Comparison of ENCODE assay signal across 22 cellular contexts in genomic region chr14:65872536-65872935, GRCh38.
DNase-seq lines count a peak whose midpoint lies in the region; ATAC-seq and TF ChIP-seq lines count a peak whose summit lies in the region.
"Had no signal": no experiment of that assay in that cellular context is flagged by ENCODE, and none has a peak within 500 bp of the region (broad histone marks: within the 10 kb centered on the region; RNA-seq: fewer than 3 reads in every experiment).

No MANE protein-coding gene starts in this region.

- no peaks in the 10 kb centered on the region for H3K4me1 Mint-ChIP-seq in glutamatergic neuron (ENCODE audit: low read depth, unreplicated experiment)

- no peak overlapping the region for H3K27ac ChIP-seq in GM23248
- H3K27ac ChIP-seq: BLaER1, SJSA1 had no signal

- peaks cover 9% of the 10 kb centered on the region for H3F3A ChIP-seq in GM23248 (ENCODE audit: insufficient read depth)

- H3K27me3 ChIP-seq in GM23248 (replicated peaks; ENCODE audit: insufficient read depth) = no peaks in the 10 kb centered on the region
- H3K27me3 ChIP-seq: BLaER1, SJSA1 had no signal

- TF ChIP-seq CTCF in AG09319 (IDR thresholded peaks at IDR 0.05; ENCODE audit: low read depth, low read length) = no peak
- no peak for TF ChIP-seq CTCF in choroid plexus epithelial cell (conservative IDR thresholded peaks at IDR 0.05; ENCODE audit: low read depth, low read length)
- no peak for TF ChIP-seq CTCF in mucosa of descending colon (IDR thresholded peaks at IDR 0.05)
- no peak for TF ChIP-seq CTCF in glutamatergic neuron (IDR thresholded peaks at IDR 0.05; ENCODE audit: partially characterized antibody, unreplicated experiment)

- ATAC-seq in mucosa of descending colon = no peak
- ATAC-seq: Right ventricle myocardium inferior had no signal

- H3K4me3 ChIP-seq in GM23248 (no peak overlapping the region), choroid plexus epithelial cell (ENCODE audit: low read depth, low read length) (no peak overlapping the region), mucosa of descending colon (no peak overlapping the region)
- H3K4me3 ChIP-seq: BLaER1, SJSA1 had no signal

- no peak overlapping the region for H3K9ac ChIP-seq in GM23248
- H3K9ac ChIP-seq: BLaER1 had no signal

- H3K9me3 ChIP-seq in GM23248 (ENCODE audit: low read depth) = no peaks in the 10 kb centered on the region
- H3K9me3 ChIP-seq in mucosa of descending colon = peaks cover 3% of the 10 kb centered on the region
- H3K9me3 ChIP-seq: BLaER1, Caco-2, SJSA1 had no signal

- H3K27ac Mint-ChIP-seq in glutamatergic neuron (ENCODE audit: unreplicated experiment) = no peak overlapping the region
- H3K27ac Mint-ChIP-seq: CD4-positive, alpha-beta memory T cell had no signal

- in situ Hi-C loops in GM23248 (cut with MboI) = no loop called here

- H3K36me3 ChIP-seq in GM23248 (ENCODE audit: low read depth) = no peaks in the 10 kb centered on the region
- H3K36me3 ChIP-seq in mucosa of descending colon (ENCODE audit: low read depth) = no peaks in the 10 kb centered on the region
- H3K36me3 ChIP-seq: BLaER1, SJSA1 had no signal

- H3K36me3 Mint-ChIP-seq in glutamatergic neuron (ENCODE audit: unreplicated experiment) = no peaks in the 10 kb centered on the region

- DNase-seq in AG09319 (ENCODE audit: extremely low read depth, low read depth) (peak; percentile 46), GM23248 (peak; percentile 43), choroid plexus epithelial cell (ENCODE audit: low read depth) (peak; percentile 35), iris pigment epithelial cell (ENCODE audit: low read depth) (peak; percentile 38), mucosa of descending colon (no peak), glutamatergic neuron (no peak), retina (no peak)
- DNase-seq: Caco-2; CD4-positive, alpha-beta memory T cell; DMS 273 treated with DMSO at 0.1 percent for 48 hours; DMS79 treated with DMSO at 0.1 percent for 48 hours; KG1; NCI-H1092; NCI-H1436; NCI-H187 treated with DMSO at 0.1 percent for 48 hours; NCI-H2107; NCI-H510A; NCI-H748 treated with DMSO at 0.1 percent for 48 hours; NK-92 treated with Interleukin-12 subunit alpha and Interleukin-12 subunit beta, amount 100 ng/mL, for 24 hours had no signal

- H2AFZ ChIP-seq in GM23248 = no peak overlapping the region

- intact Hi-C loops in mucosa of descending colon (cut with DNase I, micrococcal nuclease) = no loop called here

- 7 to 10% methylated on average over 2 of the region's 2 CpGs for WGBS in GM23248 (ENCODE audit: low coverage in 1 of 2, low lambda C conversion rate in 2 of 2, missing lambda C conversion rate in 2 of 2), 2 experiments

- H3K4me3 Mint-ChIP-seq in glutamatergic neuron (ENCODE audit: unreplicated experiment) = no peak overlapping the region
- H3K4me3 Mint-ChIP-seq: CD4-positive, alpha-beta memory T cell had no signal

- no peaks in the 10 kb centered on the region for H3K79me2 ChIP-seq in GM23248 (ENCODE audit: insufficient read depth)

- H3K4me1 ChIP-seq in GM23248 (ENCODE audit: insufficient read depth) = peaks cover 29% of the 10 kb centered on the region
- no peaks in the 10 kb centered on the region for H3K4me1 ChIP-seq in mucosa of descending colon (ENCODE audit: low read depth)
- H3K4me1 ChIP-seq: BLaER1, Caco-2, SJSA1 had no signal

- H3K9me3 Mint-ChIP-seq in glutamatergic neuron (ENCODE audit: unreplicated experiment) = no peaks in the 10 kb centered on the region
- H3K9me3 Mint-ChIP-seq: CD4-positive, alpha-beta memory T cell had no signal

- no peaks in the 10 kb centered on the region for H3K9me2 ChIP-seq in GM23248 (ENCODE audit: insufficient read depth)

- H4K20me1 ChIP-seq in GM23248 (ENCODE audit: insufficient read depth) = no peaks in the 10 kb centered on the region
- H4K20me1 ChIP-seq: BLaER1 had no signal

- no peaks in the 10 kb centered on the region for H3K27me3 Mint-ChIP-seq in glutamatergic neuron (ENCODE audit: unreplicated experiment)
- H3K27me3 Mint-ChIP-seq: CD4-positive, alpha-beta memory T cell had no signal

- H3K4me2 ChIP-seq in GM23248 (ENCODE audit: unreplicated experiment) = peak overlapping the region; percentile 9
- H3K4me2 ChIP-seq: BLaER1 had no signal

Comparison
In these comparisons a context has a peak if more than half of its experiments do, and no peak if none do; other contexts are left out.
1. DNase-seq: peak in AG09319 (single experiment), GM23248 (single experiment), choroid plexus epithelial cell (single experiment) and iris pigment epithelial cell (single experiment); none in mucosa of descending colon (0 of 3), glutamatergic neuron (single experiment) and retina (single experiment).